Comparison of ENCODE assay signal across 16 cellular contexts in genomic region chr7:106083717-106084116, GRCh38. TPM values are rescaled to one million over a fixed set of nuclear protein-coding genes. Genes with fewer than 3 reads are reported as not detected.
DNase-seq lines count a peak whose midpoint lies in the region; ATAC-seq and TF ChIP-seq lines count a peak whose summit lies in the region.
"Had no signal": no experiment of that assay in that cellular context is flagged by ENCODE, and none has a peak within 500 bp of the region (broad histone marks: within the 10 kb centered on the region; RNA-seq: fewer than 3 reads in every experiment).

No MANE protein-coding gene starts in this region.

- H3K4me3 Mint-ChIP-seq in GM23338: no peak overlapping the region
- no peak overlapping the region for H3K4me3 Mint-ChIP-seq in activated B cell treated with CpG ODN at 0.5 μM for 24 hours
- no peak overlapping the region for H3K4me3 Mint-ChIP-seq in stimulated activated memory B cell treated with anti-CD40 and anti-IgM and Interleukin-4, amounts not matched to agents 10 μg/mL and 1 μg/mL and 100 μg/mL, for 72 hours

- H3K4me3 ChIP-seq in left ventricle myocardium inferior (no peak overlapping the region), GM23338 (no peak overlapping the region), smooth muscle cell (no peak overlapping the region)
- H3K4me3 ChIP-seq: A549 had no signal

- H3K27me3 ChIP-seq in left ventricle myocardium inferior (ENCODE audit: low read depth) (no peaks in the 10 kb centered on the region), GM23338 (ENCODE audit: insufficient read depth) (no peaks in the 10 kb centered on the region), smooth muscle cell (ENCODE audit: low read depth) (no peaks in the 10 kb centered on the region)

- H4K20me1 ChIP-seq in GM23338 (replicated peaks; ENCODE audit: insufficient read depth) (no peaks in the 10 kb centered on the region), smooth muscle cell (ENCODE audit: low read depth) (no peaks in the 10 kb centered on the region)

- intact Hi-C loops in left ventricle myocardium inferior (cut with micrococcal nuclease) (no loop called here), left cardiac atrium (cut with DNase I) (no loop called here), activated B cell treated with CpG ODN at 0.5 μM for 24 hours (cut with micrococcal nuclease) (loop anchor here (1.0 to 10.0 kb wide), 2 partner anchors 7 to 1081 kb away; partner anchors contain the start of gene HBP1)

- H3K27ac ChIP-seq in left ventricle myocardium inferior (replicated peaks) (peak overlapping the region; percentile 46), GM23338 (ENCODE audit: low read depth) (0 out of 2 replicates have a peak overlapping the region, but pooled peaks have one; percentile 7), smooth muscle cell (ENCODE audit: low read depth) (no peak overlapping the region)
- H3K27ac ChIP-seq: A549 had no signal

- no peaks in the 10 kb centered on the region for H3K9me2 ChIP-seq in GM23338 (ENCODE audit: insufficient read depth)

- CTCF ChIA-PET in activated B cell treated with CpG ODN at 0.5 μM for 24 hours (lab: Charles Lee): interaction anchor here (1.0 kb wide), 1 partner anchor 27 kb away, joined by 4 read pairs; no protein-coding TSS in a partner anchor

- no peak for TF ChIP-seq CTCF in left ventricle myocardium inferior (IDR thresholded peaks at IDR 0.05; ENCODE audit: borderline replicate concordance)
- TF ChIP-seq CTCF in GM23338 (conservative IDR thresholded peaks at IDR 0.05; ENCODE audit: low read depth in 2 of 2): no peak
- TF ChIP-seq CTCF in activated B cell treated with CpG ODN at 0.5 μM for 24 hours (IDR thresholded peaks at IDR 0.05): no peak
- no peak for TF ChIP-seq CTCF in smooth muscle cell (IDR thresholded peaks at IDR 0.05; ENCODE audit: borderline replicate concordance, insufficient read depth, poor library complexity, severe bottlenecking)

- peaks cover 4% of the 10 kb centered on the region for H3K27me3 Mint-ChIP-seq in GM23338 (ENCODE audit: insufficient read depth, low read depth, poor library complexity)
- no peaks in the 10 kb centered on the region for H3K27me3 Mint-ChIP-seq in activated B cell treated with CpG ODN at 0.5 μM for 24 hours
- no peaks in the 10 kb centered on the region for H3K27me3 Mint-ChIP-seq in stimulated activated memory B cell treated with anti-CD40 and anti-IgM and Interleukin-4, amounts not matched to agents 10 μg/mL and 1 μg/mL and 100 μg/mL, for 72 hours

- H3K36me3 ChIP-seq in left ventricle myocardium inferior (peaks cover 11% of the 10 kb centered on the region), GM23338 (ENCODE audit: insufficient read depth) (no peaks in the 10 kb centered on the region), smooth muscle cell (ENCODE audit: low read depth) (no peaks in the 10 kb centered on the region)

- H3K4me1 Mint-ChIP-seq in GM23338: no peaks in the 10 kb centered on the region
- peaks cover 83% of the 10 kb centered on the region for H3K4me1 Mint-ChIP-seq in activated B cell treated with CpG ODN at 0.5 μM for 24 hours
- H3K4me1 Mint-ChIP-seq in stimulated activated memory B cell treated with anti-CD40 and anti-IgM and Interleukin-4, amounts not matched to agents 10 μg/mL and 1 μg/mL and 100 μg/mL, for 72 hours: peaks cover 83% of the 10 kb centered on the region

- POLR2A ChIA-PET in activated B cell treated with CpG ODN at 0.5 μM for 24 hours (lab: Charles Lee): interaction anchor here (0.7 to 11.9 kb wide), 8 partner anchors 10 to 516 kb away, joined by 3 to 199 read pairs (median 4); no protein-coding TSS in a partner anchor

- H3K79me2 ChIP-seq in GM23338 (replicated peaks; ENCODE audit: insufficient read depth): no peaks in the 10 kb centered on the region
- H3K79me2 ChIP-seq in smooth muscle cell (ENCODE audit: low read depth): no peaks in the 10 kb centered on the region

- peaks cover 40% of the 10 kb centered on the region for H3K4me1 ChIP-seq in left ventricle myocardium inferior
- no peaks in the 10 kb centered on the region for H3K4me1 ChIP-seq in GM23338 (ENCODE audit: insufficient read depth)
- H3K4me1 ChIP-seq in smooth muscle cell (ENCODE audit: low read depth): no peaks in the 10 kb centered on the region
- H3K4me1 ChIP-seq: A549 had no signal

- ATAC-seq in left cardiac atrium (no peak), GM23338 (no peak), activated B cell treated with CpG ODN at 0.5 μM for 24 hours (ENCODE audit: low read depth) (no peak)
- ATAC-seq in stimulated activated memory B cell treated with anti-CD40 and anti-IgM and Interleukin-4, amounts not matched to agents 10 μg/mL and 1 μg/mL and 100 μg/mL, for 72 hours: peak; percentile 55
- ATAC-seq: A549, Panc1 had no signal

- H3K9me3 Mint-ChIP-seq in GM23338 (no peaks in the 10 kb centered on the region), activated B cell treated with CpG ODN at 0.5 μM for 24 hours (no peaks in the 10 kb centered on the region)
- no peaks in the 10 kb centered on the region for H3K9me3 Mint-ChIP-seq in stimulated activated memory B cell treated with anti-CD40 and anti-IgM and Interleukin-4, amounts not matched to agents 10 μg/mL and 1 μg/mL and 100 μg/mL, for 72 hours

- H3K9ac ChIP-seq in smooth muscle cell (ENCODE audit: low read depth): no peak overlapping the region

- H3F3A ChIP-seq in GM23338 (replicated peaks; ENCODE audit: low read depth) (no peaks in the 10 kb centered on the region), smooth muscle cell (ENCODE audit: low read depth) (no peaks in the 10 kb centered on the region)

- no peaks in the 10 kb centered on the region; the same call in 2 of the 3 replicates for H3K36me3 Mint-ChIP-seq in GM23338 (ENCODE audit: low read depth)
- peaks cover 21% of the 10 kb centered on the region for H3K36me3 Mint-ChIP-seq in activated B cell treated with CpG ODN at 0.5 μM for 24 hours (ENCODE audit: low read depth)
- H3K36me3 Mint-ChIP-seq in stimulated activated memory B cell treated with anti-CD40 and anti-IgM and Interleukin-4, amounts not matched to agents 10 μg/mL and 1 μg/mL and 100 μg/mL, for 72 hours: peaks cover 26% of the 10 kb centered on the region

- H3K4me2 ChIP-seq in GM23338 (no peak overlapping the region), smooth muscle cell (no peak overlapping the region)
- H3K4me2 ChIP-seq: A549 had no signal

- peak overlapping the region; percentile 41; the same call in 1 of the 2 replicates for H3K27ac Mint-ChIP-seq in GM23338
- H3K27ac Mint-ChIP-seq in activated B cell treated with CpG ODN at 0.5 μM for 24 hours: peak overlapping the region; percentile 84
- H3K27ac Mint-ChIP-seq in stimulated activated memory B cell treated with anti-CD40 and anti-IgM and Interleukin-4, amounts not matched to agents 10 μg/mL and 1 μg/mL and 100 μg/mL, for 72 hours: peak overlapping the region; percentile 41

- H2AFZ ChIP-seq in GM23338 (no peak overlapping the region), smooth muscle cell (ENCODE audit: low read depth) (no peak overlapping the region)

- H3K9me3 ChIP-seq in left ventricle myocardium inferior (replicated peaks): peaks cover 9% of the 10 kb centered on the region
- no peaks in the 10 kb centered on the region for H3K9me3 ChIP-seq in smooth muscle cell (replicated peaks; ENCODE audit: low read depth)
- H3K9me3 ChIP-seq: A549 had no signal

- no peak for DNase-seq in left ventricle myocardium inferior
- DNase-seq in left cardiac atrium: no peak
- DNase-seq in GM23338 (ENCODE audit: low spot score): no peak
- no peak for DNase-seq in activated B cell treated with CpG ODN at 0.5 μM for 24 hours
- DNase-seq in SW480 (ENCODE audit: low spot score): no peak
- DNase-seq in dermis blood vessel endothelial cell: no peak
- no peak for DNase-seq in smooth muscle cell (lab: John Stamatoyannopoulos, UW; ENCODE audit: unreplicated experiment)
- DNase-seq: C1 segment of cervical spinal cord, KG1, NCI-H1417, NCI-H187 treated with DMSO at 0.1 percent for 48 hours, NCI-H345, NCI-H524 treated with DMSO at 0.1 percent for 48 hours had no signal

- 94% methylated on average over 3 of the region's 3 CpGs for WGBS in smooth muscle cell (ENCODE audit: low lambda C conversion rate)

TF ChIP-seq in GM23338, 12 proteins besides CTCF, POLR2A, EP300 and RAD21 (continues in another document):
- TF ChIP-seq STAT1 (IDR thresholded peaks at IDR 0.05; ENCODE audit: unreplicated experiment) (no peak), ZNF331 (CRISPR knock-in tag; IDR thresholded peaks at IDR 0.05; ENCODE audit: low read depth) (no peak), ZNF114 (CRISPR knock-in tag; IDR thresholded peaks at IDR 0.05) (no peak), ETS1 (IDR thresholded peaks at IDR 0.05) (no peak), CREB1 (CRISPR knock-in tag; IDR thresholded peaks at IDR 0.05; ENCODE audit: low read depth) (no peak), POLR2AphosphoS5 (IDR thresholded peaks at IDR 0.05; ENCODE audit: low read depth) (no peak)

RNA-seq across cellular contexts. Expression of gene SYPL1, which starts 28.4 kb away (rescaled TPM):
- 83.6 TPM for total RNA-seq in left ventricle myocardium inferior
- total RNA-seq in left cardiac atrium: 10 to 100 TPM; 71.9 to 87.1 TPM
- total RNA-seq in GM23338 (2014; rRNA removed; shearing (Covaris generic)): 52.7 and 78.1 TPM in 2 replicates
- 39.0 and 39.3 TPM in 2 replicates for polyA plus RNA-seq in GM23338 (2016; fragmentation: Nextera tagmentation; extraction: Ambion mirVana)
- total RNA-seq in activated B cell treated with CpG ODN at 0.5 μM for 24 hours: 109 and 116 TPM in 2 replicates
- total RNA-seq in dermis blood vessel endothelial cell: 92.7 and 133 TPM in 2 replicates
- 93.3 and 107 TPM in 2 replicates for total RNA-seq in smooth muscle cell
- polyA plus RNA-seq in smooth muscle cell: 75.2 and 96.0 TPM in 2 replicates
